In genomic region chr4:140049924-140050681, GRCh38 we compare ENCODE assay signal across 8 cellular contexts.
DNase-seq lines count a peak whose midpoint lies in the region; ATAC-seq, FAIRE-seq and TF ChIP-seq lines count a peak whose summit lies in the region.

No MANE protein-coding gene starts in this region.

- under 1% methylated on average over 7 of the region's 7 CpGs for WGBS in K562 (ENCODE audit: insufficient coverage, low coverage, missing lambda C conversion rate)
- WGBS in mesenchymal stem cell = 81% methylated on average over 7 of the region's 7 CpGs

- no peak for TF ChIP-seq POLR2A in K562 (conservative IDR thresholded peaks at IDR 0.05)

- H3K27ac ChIP-seq in ACC112 (ENCODE audit: low read depth, low read length) = peak overlapping the region; percentile 16; the same call in 1 of the 2 replicates
- H3K27ac ChIP-seq in K562 (ENCODE audit: extremely low read depth, low read depth, low read length) = no peak overlapping the region
- no peak overlapping the region for H3K27ac ChIP-seq in mesenchymal stem cell (ENCODE audit: low read length, poor library complexity, severe bottlenecking)

- TF ChIP-seq RAD21 in K562 (CRISPR knock-in tag; conservative IDR thresholded peaks at IDR 0.05 in 1 of 2, IDR thresholded peaks at IDR 0.05 in 1 of 2) = peak; percentile 15 to 37; a peak in 3 of 4 replicates

- H3K27me3 ChIP-seq in ACC112 (ENCODE audit: insufficient read depth, low read length) (no peaks in the 10 kb centered on the region), K562 (ENCODE audit: control insufficient read depth in 2 of 2, insufficient read depth in 2 of 2, low read length in 2 of 2) (peaks cover 7 to 21% of the 10 kb centered on the region in 2 experiments; a peak in 4 of 5 replicates), mesenchymal stem cell (ENCODE audit: control insufficient read depth in 1 of 2, insufficient read depth in 1 of 2, low read length in 2 of 2) (no peaks in the 10 kb centered on the region)

- no peak overlapping the region for H3K14ac ChIP-seq in mesenchymal stem cell (ENCODE audit: low read length in 2 of 2)

- no peaks in the 10 kb centered on the region for H3K9me3 ChIP-seq in K562 (replicated peaks; ENCODE audit: control insufficient read depth, insufficient read depth, low read depth, low read length)
- no peaks in the 10 kb centered on the region for H3K9me3 ChIP-seq in mesenchymal stem cell (ENCODE audit: control insufficient read depth, low read length)

- TF ChIP-seq EP300 in K562 (IDR thresholded peaks at IDR 0.05; ENCODE audit: low read length) = no peak

- H4K8ac ChIP-seq in mesenchymal stem cell (ENCODE audit: low read length) = no peak overlapping the region

- no peak overlapping the region for H3K18ac ChIP-seq in mesenchymal stem cell (ENCODE audit: low read depth in 1 of 2, low read length in 2 of 2)

- no peak overlapping the region for H2BK5ac ChIP-seq in mesenchymal stem cell (ENCODE audit: low read depth, low read length, poor library complexity, severe bottlenecking)

- no peak overlapping the region for H3K4me2 ChIP-seq in K562 (ENCODE audit: insufficient read depth, low read length)
- H3K4me2 ChIP-seq in mesenchymal stem cell (ENCODE audit: low read length, poor library complexity, severe bottlenecking) = no peak overlapping the region

- H3K9ac ChIP-seq in K562 (ENCODE audit: insufficient read depth in 1 of 2, low read depth in 2 of 2, low read length in 2 of 2) = no peak overlapping the region
- H3K9ac ChIP-seq in mesenchymal stem cell (ENCODE audit: low read length) = peak overlapping the region; percentile 86

- peaks cover 15% of the 10 kb centered on the region for H3K79me1 ChIP-seq in mesenchymal stem cell (replicated peaks; ENCODE audit: low read length, poor library complexity, severe bottlenecking)

- H4K20me1 ChIP-seq in K562 (replicated peaks; ENCODE audit: control insufficient read depth, insufficient read depth, low read length) = peaks cover 3% of the 10 kb centered on the region; the same call in 1 of the 2 replicates

- FAIRE-seq in K562 (lab: Jason Lieb, UNC) = no peak

- H3K4me3 ChIP-seq in ACC112 (ENCODE audit: low read depth, low read length) = peak overlapping the region; percentile 72
- H3K4me3 ChIP-seq in K562 = no peak overlapping the region
- H3K4me3 ChIP-seq in mesenchymal stem cell (ENCODE audit: insufficient read depth in 1 of 2, low read depth in 1 of 2, low read length in 2 of 2) = peak overlapping the region in 1 of 2 experiments; percentile 76

- peaks cover 19% of the 10 kb centered on the region for H3K4me1 ChIP-seq in ACC112 (ENCODE audit: control insufficient read depth, insufficient read depth, low read length, unreplicated experiment)
- no peaks in the 10 kb centered on the region; a peak in 1 of 5 replicates for H3K4me1 ChIP-seq in K562 (replicated peaks in 1 of 2; ENCODE audit: control insufficient read depth in 2 of 2, insufficient read depth in 2 of 2, low read length in 2 of 2)
- H3K4me1 ChIP-seq in mesenchymal stem cell (ENCODE audit: control insufficient read depth, insufficient read depth, low read depth, low read length) = no peaks in the 10 kb centered on the region

- TF ChIP-seq CTCF in GM12872 (IDR thresholded peaks at IDR 0.05; ENCODE audit: insufficient read depth, low read depth, low read length) = peak; percentile 52
- TF ChIP-seq CTCF in K562 (IDR thresholded peaks at IDR 0.05 in 2 of 3, conservative IDR thresholded peaks at IDR 0.05 in 1 of 3; ENCODE audit: insufficient read depth in 2 of 3, low read depth in 1 of 3, low read length in 3 of 3) = peak; percentile 26 to 47 (median 40); a peak in 4 of 6 replicates

- ATAC-seq in K562 (peak; percentile 78), HG02885 (IDR thresholded peaks at IDR 0.05; ENCODE audit: poor library complexity, unreplicated experiment) (no peak)

- CTCF ChIA-PET in K562 (lab: Yijun Ruan, JAX; ENCODE audit: low intra/inter-chr PET ratio) = no interaction called here

- BruUV-seq in K562 (replicated peaks; lab: Mats Ljungman, UMichigan) = no TSS peak

- intact Hi-C loops in K562 (cut with micrococcal nuclease) = loop anchor here (5.0 kb wide), 1 partner anchor 102 kb away; the partner anchor contains the start of gene MAML3

- peak overlapping the region; percentile 57 for H2AK5ac ChIP-seq in mesenchymal stem cell (ENCODE audit: low read length, severe bottlenecking)

- no peaks in the 10 kb centered on the region for H3K9me1 ChIP-seq in K562 (ENCODE audit: control insufficient read depth, insufficient read depth, low read length)

- in situ Hi-C loops in K562 (cut with MboI) = no loop called here

- POLR2A ChIA-PET in K562 (lab: Yijun Ruan, JAX) = no interaction called here

- no peak overlapping the region for H4K91ac ChIP-seq in mesenchymal stem cell (ENCODE audit: low read length)

- H2BK120ac ChIP-seq in mesenchymal stem cell (ENCODE audit: low read depth, low read length) = no peak overlapping the region

- H3K4ac ChIP-seq in mesenchymal stem cell (ENCODE audit: low read depth in 1 of 2, low read length in 2 of 2) = no peak overlapping the region

- no peaks in the 10 kb centered on the region for H3K79me2 ChIP-seq in ACC112 (ENCODE audit: control insufficient read depth, insufficient read depth, low read length, unreplicated experiment)
- H3K79me2 ChIP-seq in K562 (ENCODE audit: control insufficient read depth, insufficient read depth, low read length) = no peaks in the 10 kb centered on the region

- no peak overlapping the region for H2BK15ac ChIP-seq in mesenchymal stem cell (ENCODE audit: low read depth, poor library complexity, severe bottlenecking)

- H2BK12ac ChIP-seq in mesenchymal stem cell (ENCODE audit: low read length in 2 of 2) = no peak overlapping the region

- no peak overlapping the region for H3K23ac ChIP-seq in mesenchymal stem cell (ENCODE audit: low read length in 2 of 2)

- H2AFZ ChIP-seq in ACC112 (ENCODE audit: low read length, unreplicated experiment) = peak overlapping the region; percentile 87
- 0 out of 2 replicates have a peak overlapping the region, but pooled peaks have one; percentile 14 for H2AFZ ChIP-seq in K562 (ENCODE audit: low read depth, low read length)
- no peak overlapping the region for H2AFZ ChIP-seq in mesenchymal stem cell (ENCODE audit: low read depth, low read length)

- H3K36me3 ChIP-seq in ACC112 (ENCODE audit: insufficient read depth, low read length) (no peaks in the 10 kb centered on the region), K562 (ENCODE audit: control insufficient read depth, insufficient read depth, low read length) (no peaks in the 10 kb centered on the region), mesenchymal stem cell (ENCODE audit: control insufficient read depth in 1 of 2, insufficient read depth in 2 of 2, low read depth in 1 of 2, low read length in 2 of 2) (no peaks in the 10 kb centered on the region)

- peak; percentile 77 to 91 for DNase-seq in NCI-H446 (lab: John Stamatoyannopoulos, UW)
- peak in 2 of 4 experiments; percentile 11 to 14 for DNase-seq in K562 (ENCODE audit: extremely low read depth in 1 of 4, low spot score in 3 of 4)
- DNase-seq in mesenchymal stem cell = no peak
- DNase-seq in activated effector memory CD4-positive, alpha-beta T cell treated with Interleukin-2 at 50 U/mL for 16 hours = no peak
- DNase-seq in activated gamma-delta T cell treated with Interleukin-2 at 50 U/mL for 16 hours = no peak

TF ChIP-seq in K562, 482 proteins besides CTCF, POLR2A, EP300 and RAD21:
- no peak for TF ChIP-seq CREB3 (tag; conservative IDR thresholded peaks at IDR 0.05; ENCODE audit: low read depth)
- no peak for TF ChIP-seq SNIP1 (IDR thresholded peaks at IDR 0.05; ENCODE audit: low read depth)

Comparison
In these comparisons a context has a peak if more than half of its experiments do, and no peak if none do; other contexts are left out.
1. DNase-seq: peak in NCI-H446 (2 of 2); none in mesenchymal stem cell (single experiment), activated effector memory CD4-positive, alpha-beta T cell treated with Interleukin-2 at 50 U/mL for 16 hours (single experiment) and activated gamma-delta T cell treated with Interleukin-2 at 50 U/mL for 16 hours (single experiment).